Comparison of ENCODE assay signal across 17 cellular contexts in the genomic region with DNA sequence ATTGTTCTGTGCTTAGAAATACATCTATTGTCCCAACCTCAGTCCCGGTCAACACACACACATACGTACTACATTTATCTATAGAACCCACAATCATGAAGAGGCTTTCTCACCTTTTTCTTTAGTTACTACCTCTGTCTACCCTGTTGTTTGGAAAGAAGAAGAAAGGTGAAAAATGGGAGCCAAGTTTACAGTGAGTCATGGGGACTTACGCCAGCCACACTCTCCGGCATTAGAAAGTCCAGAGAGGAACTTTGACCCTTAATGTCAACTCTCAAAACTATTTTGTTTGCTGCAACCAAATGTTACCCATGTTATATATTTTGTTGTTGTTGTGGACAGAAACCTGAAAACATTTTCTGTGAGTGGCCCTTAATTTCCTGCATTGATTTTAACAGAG.
"Had no signal": no experiment of that assay in that cellular context is flagged by ENCODE, and none has a peak within 500 bp of the region (broad histone marks: within the 10 kb centered on the region; RNA-seq: fewer than 3 reads in every experiment).

No MANE protein-coding gene starts in this region.

- ATAC-seq: left lung; naive thymus-derived CD8-positive, alpha-beta T cell; stimulated activated memory B cell treated with anti-CD40 and anti-IgM and Interleukin-4, amounts not matched to agents 10 μg/mL and 1 μg/mL and 100 μg/mL, for 72 hours had no signal

- H2AFZ ChIP-seq: parathyroid adenoma had no signal

- H3K27ac ChIP-seq: brain microvascular endothelial cell, left lung, parathyroid adenoma, thyroid gland, uterus had no signal

- H3K36me3 ChIP-seq: brain microvascular endothelial cell, thyroid gland, uterus had no signal

- H3K27me3 ChIP-seq: brain microvascular endothelial cell, left lung, thyroid gland, uterus had no signal

- H3K4me1 Mint-ChIP-seq: activated naive CD8-positive, alpha-beta T cell treated with anti-CD3 and anti-CD28 coated beads, Interleukin-2, amount 10 ng/mL, durations not matched to agents 7 days and 5 days; stimulated activated memory B cell treated with anti-CD40 and anti-IgM and Interleukin-4, amounts not matched to agents 10 μg/mL and 1 μg/mL and 100 μg/mL, for 72 hours had no signal

- H3K4me3 Mint-ChIP-seq: activated naive CD8-positive, alpha-beta T cell treated with anti-CD3 and anti-CD28 coated beads, Interleukin-2, amount 10 ng/mL, durations not matched to agents 7 days and 5 days; activated T-helper 1 cell treated with anti-CD3 and anti-CD28 coated beads, Interleukin-12 subunit alpha, Interleukin-12 subunit beta, Interleukin-2, Interleukin-4 antibody, amounts not matched to agents 30 ng/mL and 10 ng/mL and 1 ng/mL, durations not matched to agents 14 hours and 24 hours and 36 hours; dendritic cell treated with granulocyte-macrophage colony-stimulating factor and Interleukin-4, amounts not matched to agents 40 ng/mL and 50 ng/mL, for 4 days; memory B cell; naive thymus-derived CD8-positive, alpha-beta T cell; stimulated activated memory B cell treated with anti-CD40 and anti-IgM and Interleukin-4, amounts not matched to agents 10 μg/mL and 1 μg/mL and 100 μg/mL, for 72 hours had no signal

- DNase-seq: activated CD4-positive, CD25-positive, alpha-beta regulatory T cell treated with anti-CD3 and anti-CD28 coated beads, Interleukin-2, amount 50 U/mL, for 72 hours; activated naive CD8-positive, alpha-beta T cell treated with anti-CD3 and anti-CD28 coated beads, Interleukin-2, amount 10 ng/mL, durations not matched to agents 7 days and 5 days; anterior cingulate cortex; brain microvascular endothelial cell; cerebellar nuclear complex; effector memory CD4-positive, alpha-beta T cell; islet precursor cell; left lung; naive thymus-derived CD8-positive, alpha-beta T cell; stimulated activated CD4-positive, alpha-beta T cell treated with anti-CD3 and anti-CD28 coated beads, Interleukin-2, amount 100 ng/mL, for 48 hours; thyroid gland; uterus had no signal

- H3K4me1 ChIP-seq: left lung, parathyroid adenoma had no signal

- H3K9me3 Mint-ChIP-seq: activated naive CD8-positive, alpha-beta T cell treated with anti-CD3 and anti-CD28 coated beads, Interleukin-2, amount 10 ng/mL, durations not matched to agents 7 days and 5 days; activated T-helper 1 cell treated with anti-CD3 and anti-CD28 coated beads, Interleukin-12 subunit alpha, Interleukin-12 subunit beta, Interleukin-2, Interleukin-4 antibody, amounts not matched to agents 30 ng/mL and 10 ng/mL and 1 ng/mL, durations not matched to agents 14 hours and 24 hours and 36 hours; dendritic cell treated with granulocyte-macrophage colony-stimulating factor and Interleukin-4, amounts not matched to agents 40 ng/mL and 50 ng/mL, for 4 days; memory B cell; naive thymus-derived CD8-positive, alpha-beta T cell; stimulated activated memory B cell treated with anti-CD40 and anti-IgM and Interleukin-4, amounts not matched to agents 10 μg/mL and 1 μg/mL and 100 μg/mL, for 72 hours had no signal

- H3K4me3 ChIP-seq: left lung, thyroid gland, uterus had no signal

- H3K9me3 ChIP-seq: left lung, thyroid gland, uterus had no signal

- H3K27ac Mint-ChIP-seq: activated naive CD8-positive, alpha-beta T cell treated with anti-CD3 and anti-CD28 coated beads, Interleukin-2, amount 10 ng/mL, durations not matched to agents 7 days and 5 days; activated T-helper 1 cell treated with anti-CD3 and anti-CD28 coated beads, Interleukin-12 subunit alpha, Interleukin-12 subunit beta, Interleukin-2, Interleukin-4 antibody, amounts not matched to agents 30 ng/mL and 10 ng/mL and 1 ng/mL, durations not matched to agents 14 hours and 24 hours and 36 hours; dendritic cell treated with granulocyte-macrophage colony-stimulating factor and Interleukin-4, amounts not matched to agents 40 ng/mL and 50 ng/mL, for 4 days; memory B cell; naive thymus-derived CD8-positive, alpha-beta T cell; stimulated activated memory B cell treated with anti-CD40 and anti-IgM and Interleukin-4, amounts not matched to agents 10 μg/mL and 1 μg/mL and 100 μg/mL, for 72 hours had no signal

- H3K9ac ChIP-seq: parathyroid adenoma had no signal

- H3K27me3 Mint-ChIP-seq: activated naive CD8-positive, alpha-beta T cell treated with anti-CD3 and anti-CD28 coated beads, Interleukin-2, amount 10 ng/mL, durations not matched to agents 7 days and 5 days; dendritic cell treated with granulocyte-macrophage colony-stimulating factor and Interleukin-4, amounts not matched to agents 40 ng/mL and 50 ng/mL, for 4 days; memory B cell; naive thymus-derived CD8-positive, alpha-beta T cell; stimulated activated memory B cell treated with anti-CD40 and anti-IgM and Interleukin-4, amounts not matched to agents 10 μg/mL and 1 μg/mL and 100 μg/mL, for 72 hours had no signal
